Comparison of ENCODE assay signal across 19 cellular contexts in genomic region chr2:8604262-8604661, GRCh38.
"Had no signal": no experiment of that assay in that cellular context is flagged by ENCODE, and none has a peak within 500 bp of the region (broad histone marks: within the 10 kb centered on the region; RNA-seq: fewer than 3 reads in every experiment).

No MANE protein-coding gene starts in this region.

- ATAC-seq: foreskin keratinocyte; left colon; left ventricle myocardium superior; naive thymus-derived CD8-positive, alpha-beta T cell; sciatic nerve; stimulated activated naive B cell treated with anti-CD40 and anti-IgM and Interleukin-4, amounts not matched to agents 10 μg/mL and 1 μg/mL and 100 μg/mL, for 72 hours; stimulated activated naive CD8-positive, alpha-beta T cell treated with anti-CD3 and anti-CD28 coated beads, Interleukin-15, amount 100 ng/mL, for 72 hours; upper lobe of right lung had no signal

- H3K4me3 ChIP-seq: esophagus squamous epithelium, lung, spleen, testis, tibial nerve, upper lobe of right lung, vagina had no signal

- H3K27me3 ChIP-seq: esophagus squamous epithelium, foreskin keratinocyte, neutrophil, spleen, testis, tibial nerve, upper lobe of right lung, vagina had no signal

- H3K36me3 ChIP-seq: esophagus squamous epithelium, neutrophil, spleen, tibial nerve, upper lobe of right lung, vagina had no signal

- DNase-seq: esophagus squamous epithelium; foreskin keratinocyte; left colon; left ventricle myocardium superior; mesenchymal stem cell; spleen; stimulated activated CD4-positive, alpha-beta T cell treated with anti-CD3 and anti-CD28 coated beads, Interleukin-15, amount 100 ng/mL, for 24 hours; stimulated activated CD4-positive, alpha-beta T cell treated with anti-CD3 and anti-CD28 coated beads, Interleukin-1b, Interleukin-23, amount 100 ng/mL, for 48 hours; stimulated activated CD4-positive, alpha-beta T cell treated with anti-CD3 and anti-CD28 coated beads, Interleukin-4, amount 100 ng/mL, for 4 hours; stimulated activated naive B cell treated with anti-CD40 and anti-IgM and Interleukin-4, amounts not matched to agents 10 μg/mL and 1 μg/mL and 100 μg/mL, for 72 hours; stimulated activated naive CD8-positive, alpha-beta T cell treated with anti-CD3 and anti-CD28 coated beads, Interleukin-15, amount 100 ng/mL, for 72 hours; testis had no signal

- H3K9me3 ChIP-seq: esophagus squamous epithelium, neutrophil, spleen, testis, tibial nerve, upper lobe of right lung, vagina had no signal

- H3K27ac ChIP-seq: esophagus squamous epithelium, foreskin keratinocyte, testis, tibial nerve, upper lobe of right lung, vagina had no signal

- H3K4me1 ChIP-seq: foreskin keratinocyte, testis, tibial nerve, upper lobe of right lung, vagina had no signal
